8 cellular contexts compared by ENCODE assay signal in the genomic region with DNA sequence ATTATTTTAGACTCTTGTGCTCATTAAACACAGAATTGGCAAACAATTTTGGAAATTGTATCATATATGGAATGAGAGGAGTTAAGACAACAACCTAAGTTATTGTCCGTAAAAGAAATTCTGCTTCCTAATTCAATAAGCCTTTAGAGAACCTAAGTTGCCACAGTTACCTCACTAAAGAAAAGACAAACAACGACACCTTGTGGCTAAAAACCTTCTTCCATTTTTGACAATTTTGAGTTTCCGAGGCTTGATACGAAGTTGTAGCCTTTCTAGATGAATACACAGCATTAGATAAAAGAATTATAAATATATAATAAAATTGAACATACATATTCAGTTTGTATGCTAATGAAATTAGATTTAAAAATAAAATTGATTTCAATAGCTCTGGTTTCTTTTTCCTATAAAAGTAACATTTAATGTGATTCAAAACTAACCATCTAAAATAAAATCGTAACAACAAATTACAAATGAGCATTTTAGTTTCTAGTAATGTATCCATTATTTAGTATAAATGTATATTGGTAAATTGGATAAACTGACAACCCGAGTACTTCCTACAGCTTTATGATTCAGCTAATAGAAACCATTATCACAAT.
DNase-seq lines count a peak whose midpoint lies in the region; ATAC-seq, FAIRE-seq and TF ChIP-seq lines count a peak whose summit lies in the region.

No MANE protein-coding gene starts in this region.

- no peaks in the 10 kb centered on the region for H3K9me2 ChIP-seq in GM23248 (ENCODE audit: insufficient read depth)

- no peak for FAIRE-seq in astrocyte (lab: Jason Lieb, UNC)

- H3K27ac ChIP-seq in GM23248 (no peak overlapping the region), astrocyte (ENCODE audit: low read depth, low read length) (no peak overlapping the region)

- H3K9ac ChIP-seq in GM23248 = no peak overlapping the region
- H3K9ac ChIP-seq in astrocyte (ENCODE audit: low read length) = no peak overlapping the region

- no peak overlapping the region for H3K4me3 Mint-ChIP-seq in astrocyte (ENCODE audit: unreplicated experiment)

- H3K4me1 ChIP-seq in GM23248 (ENCODE audit: insufficient read depth) = peaks cover 5% of the 10 kb centered on the region; the same call in 1 of the 2 replicates
- peaks cover under 1% of the 10 kb centered on the region for H3K4me1 ChIP-seq in astrocyte (ENCODE audit: insufficient read depth, low read length)

- peaks cover 7% of the 10 kb centered on the region for H3K9me3 Mint-ChIP-seq in astrocyte (ENCODE audit: unreplicated experiment)

- no peaks in the 10 kb centered on the region for H3F3A ChIP-seq in GM23248 (ENCODE audit: insufficient read depth)

- 0 out of 2 replicates have a peak overlapping the region, but pooled peaks have one; percentile 1 for H3K4me3 ChIP-seq in GM23248
- no peak overlapping the region for H3K4me3 ChIP-seq in astrocyte (ENCODE audit: insufficient read depth, low read depth, low read length)
- no peak overlapping the region for H3K4me3 ChIP-seq in kidney epithelial cell (ENCODE audit: low read depth, low read length)

- H3K79me2 ChIP-seq in GM23248 (ENCODE audit: insufficient read depth) (no peaks in the 10 kb centered on the region), astrocyte (ENCODE audit: insufficient read depth, low read length) (no peaks in the 10 kb centered on the region)

- H4K20me1 ChIP-seq in GM23248 (ENCODE audit: insufficient read depth) (no peaks in the 10 kb centered on the region), astrocyte (ENCODE audit: insufficient read depth, low read length) (no peaks in the 10 kb centered on the region)

- TF ChIP-seq CTCF in astrocyte (IDR thresholded peaks at IDR 0.05; ENCODE audit: insufficient read depth, low read depth, low read length) (peak; percentile 56), kidney epithelial cell (IDR thresholded peaks at IDR 0.05; ENCODE audit: insufficient read depth, low read length, poor library complexity, severe bottlenecking) (peak; percentile 49)

- DNase-seq in DMS53 (lab: John Stamatoyannopoulos, UW) (peak; percentile 76), GM23248 (peak; percentile 75), NCI-H1417 treated with DMSO at 0.1 percent for 48 hours (lab: John Stamatoyannopoulos, UW) (peak; percentile 10), astrocyte (ENCODE audit: low read depth) (peak; percentile 49), kidney epithelial cell (ENCODE audit: low read depth) (peak; percentile 21)
- no peak for DNase-seq in activated naive CD4-positive, alpha-beta T cell treated with Interleukin-2 at 50 U/mL for 16 hours
- DNase-seq in central memory CD4-positive, alpha-beta T cell = no peak

- no peak for ATAC-seq in GM21723 (IDR thresholded peaks at IDR 0.05; ENCODE audit: unreplicated experiment)

- H3K4me2 ChIP-seq in GM23248 (ENCODE audit: unreplicated experiment) = peak overlapping the region; percentile 42
- peak overlapping the region; percentile 16 for H3K4me2 ChIP-seq in astrocyte (ENCODE audit: low read length)

- peak overlapping the region; percentile 89 for H3K27ac Mint-ChIP-seq in astrocyte (ENCODE audit: unreplicated experiment)

- in situ Hi-C loops in GM23248 (cut with MboI) = loop anchor here (25.0 kb wide), 2 partner anchors 775 to 1175 kb away; no protein-coding TSS in a partner anchor

- H2AFZ ChIP-seq in GM23248 (peak overlapping the region; percentile 35), astrocyte (ENCODE audit: low read depth, low read length) (no peak overlapping the region)

- H3K27me3 ChIP-seq in GM23248 (replicated peaks; ENCODE audit: insufficient read depth) (no peaks in the 10 kb centered on the region), astrocyte (ENCODE audit: insufficient read depth, low read length) (no peaks in the 10 kb centered on the region), kidney epithelial cell (ENCODE audit: control insufficient read depth, insufficient read depth, low read length) (no peaks in the 10 kb centered on the region)

- peaks cover 2% of the 10 kb centered on the region for H3K36me3 Mint-ChIP-seq in astrocyte (ENCODE audit: low read depth, unreplicated experiment)

- WGBS in GM23248 (ENCODE audit: low coverage in 1 of 2, low lambda C conversion rate in 2 of 2, missing lambda C conversion rate in 2 of 2), 2 experiments = 20 to 21% methylated on average over 6 of the region's 6 CpGs

- H3K36me3 ChIP-seq in GM23248 (ENCODE audit: low read depth) (no peaks in the 10 kb centered on the region), astrocyte (ENCODE audit: insufficient read depth, low read length) (no peaks in the 10 kb centered on the region), kidney epithelial cell (ENCODE audit: control insufficient read depth, insufficient read depth, low read length) (no peaks in the 10 kb centered on the region)

- no peaks in the 10 kb centered on the region for H3K27me3 Mint-ChIP-seq in astrocyte (ENCODE audit: low read depth, unreplicated experiment)

- H3K4me1 Mint-ChIP-seq in astrocyte (ENCODE audit: low read depth, unreplicated experiment) = peaks cover 3% of the 10 kb centered on the region

- H3K9me3 ChIP-seq in GM23248 (ENCODE audit: low read depth) (no peaks in the 10 kb centered on the region), astrocyte (ENCODE audit: insufficient read depth, low read depth, low read length) (no peaks in the 10 kb centered on the region)

Comparison
In these comparisons a context has a peak if more than half of its experiments do, and no peak if none do; other contexts are left out.
1. DNase-seq: peak in DMS53 (single experiment), GM23248 (single experiment), NCI-H1417 treated with DMSO at 0.1 percent for 48 hours (single experiment), astrocyte (single experiment) and kidney epithelial cell (single experiment); none in activated naive CD4-positive, alpha-beta T cell treated with Interleukin-2 at 50 U/mL for 16 hours (single experiment) and central memory CD4-positive, alpha-beta T cell (single experiment).